ENCODE assay signal across 8 cellular contexts in genomic region chr16:1420111-1420539, GRCh38. TPM values are rescaled to one million over a fixed set of nuclear protein-coding genes. Genes with fewer than 3 reads are reported as not detected.
A peak's percentile ranks its signal among the peaks of the same experiment; 100 is the strongest.
DNase-seq lines count a peak whose midpoint lies in the region; ATAC-seq, FAIRE-seq and TF ChIP-seq lines count a peak whose summit lies in the region.

No MANE protein-coding gene starts in this region.

- DNase-seq in NCI-H748 (lab: John Stamatoyannopoulos, UW; ENCODE audit: unreplicated experiment) (peak; percentile 25), NCI-H748 treated with DMSO at 0.1 percent for 48 hours (lab: John Stamatoyannopoulos, UW) (no peak), astrocyte (ENCODE audit: low read depth) (no peak), lung (ENCODE audit: low spot score) (peak; percentile 36), uterus (no peak)

- WGBS in lung, 2 donors = 2 to 5% methylated on average over 19 to 22 of the region's 22 CpGs

- no peak for TF ChIP-seq POLR2A in uterus (IDR thresholded peaks at IDR 0.05)

- peak overlapping the region; percentile 96 for H3K4me2 ChIP-seq in astrocyte (ENCODE audit: low read length)

- no peak for FAIRE-seq in astrocyte (lab: Jason Lieb, UNC)

- H3K4me3 ChIP-seq in astrocyte (ENCODE audit: insufficient read depth, low read depth, low read length) = peak overlapping the region; percentile 89
- peak overlapping the region; percentile 95 for H3K4me3 ChIP-seq in lung
- peak overlapping the region; percentile 58 to 66 for H3K4me3 ChIP-seq in uterus

- H3K9ac ChIP-seq in astrocyte (ENCODE audit: low read length) = peak overlapping the region; percentile 96

- peak overlapping the region; percentile 35 for H2AFZ ChIP-seq in astrocyte (ENCODE audit: low read depth, low read length)

- H3K4me1 ChIP-seq in astrocyte (ENCODE audit: insufficient read depth, low read length) (peaks cover 6% of the 10 kb centered on the region), lung (ENCODE audit: control insufficient read depth in 2 of 2, insufficient read depth in 2 of 2, low read length in 2 of 2) (peaks cover 0 to 6% of the 10 kb centered on the region in 2 donors), uterus (no peaks in the 10 kb centered on the region)

- H3K79me2 ChIP-seq in astrocyte (ENCODE audit: insufficient read depth, low read length) = peaks cover 30% of the 10 kb centered on the region

- H3K4me3 Mint-ChIP-seq in astrocyte (ENCODE audit: unreplicated experiment) = peak overlapping the region; percentile 95

- H3K27ac ChIP-seq in astrocyte (ENCODE audit: low read depth, low read length) (peak overlapping the region; percentile 68), lung (ENCODE audit: low read depth in 1 of 2, low read length in 1 of 2) (peak overlapping the region; percentile 75 to 92), uterus (peak overlapping the region; percentile 87 to 91)

- H3K27ac Mint-ChIP-seq in astrocyte (ENCODE audit: unreplicated experiment) = peak overlapping the region; percentile 87

- H3K4me1 Mint-ChIP-seq in astrocyte (ENCODE audit: low read depth, unreplicated experiment) = peaks cover 8% of the 10 kb centered on the region

- no peaks in the 10 kb centered on the region for H3K27me3 ChIP-seq in astrocyte (ENCODE audit: insufficient read depth, low read length)
- H3K27me3 ChIP-seq in lung (ENCODE audit: control insufficient read depth, insufficient read depth) = no peaks in the 10 kb centered on the region
- no peaks in the 10 kb centered on the region for H3K27me3 ChIP-seq in uterus

- H3K36me3 Mint-ChIP-seq in astrocyte (ENCODE audit: low read depth, unreplicated experiment) = no peaks in the 10 kb centered on the region

- H3K9me3 ChIP-seq in astrocyte (ENCODE audit: insufficient read depth, low read depth, low read length) (no peaks in the 10 kb centered on the region), lung (ENCODE audit: control insufficient read depth in 2 of 2, insufficient read depth in 1 of 2, low read length in 1 of 2) (no peaks in the 10 kb centered on the region), uterus (no peaks in the 10 kb centered on the region)

- intact Hi-C loops in uterus (cut with DNase I; ENCODE audit: low total_unique reads) = no loop called here

- no peaks in the 10 kb centered on the region for H3K9me3 Mint-ChIP-seq in astrocyte (ENCODE audit: unreplicated experiment)

- ATAC-seq in HG03196 (IDR thresholded peaks at IDR 0.05; ENCODE audit: unreplicated experiment) = peak; percentile 15
- ATAC-seq in lung (ENCODE audit: insufficient read depth, low FRiP score) = no peak
- ATAC-seq in GM18520 (IDR thresholded peaks at IDR 0.05; ENCODE audit: unreplicated experiment) = no peak
- ATAC-seq in HG02642 (IDR thresholded peaks at IDR 0.05; ENCODE audit: poor library complexity, unreplicated experiment) = no peak

- H4K20me1 ChIP-seq in astrocyte (ENCODE audit: insufficient read depth, low read length) = no peaks in the 10 kb centered on the region

- no peaks in the 10 kb centered on the region for H3K27me3 Mint-ChIP-seq in astrocyte (ENCODE audit: low read depth, unreplicated experiment)

- H3K36me3 ChIP-seq in astrocyte (ENCODE audit: insufficient read depth, low read length) = no peaks in the 10 kb centered on the region
- no peaks in the 10 kb centered on the region for H3K36me3 ChIP-seq in lung (ENCODE audit: control insufficient read depth in 2 of 2, insufficient read depth in 2 of 2, low read length in 2 of 2)
- no peaks in the 10 kb centered on the region for H3K36me3 ChIP-seq in uterus

- TF ChIP-seq CTCF in astrocyte (IDR thresholded peaks at IDR 0.05; ENCODE audit: insufficient read depth, low read depth, low read length) = no peak
- no peak for TF ChIP-seq CTCF in lung (IDR thresholded peaks at IDR 0.05; ENCODE audit: control extremely low read depth, extremely low read depth)
- no peak for TF ChIP-seq CTCF in uterus (IDR thresholded peaks at IDR 0.05)

RNA-seq across cellular contexts. Expression of gene UQCC4, which starts 0.4 kb away (rescaled TPM):
- total RNA-seq in astrocyte (12.7 and 13.5 TPM in 2 replicates), lung (10 to 100 TPM in 1 of 2 donors, 1 to 10 TPM in 1; 6.4 to 12.8 TPM), uterus (10 to 100 TPM in 3 of 4 donors, 1 to 10 TPM in 1; 8.0 to 90.2 (median 21.4) TPM)
- 10 to 100 TPM; 12.2 to 30.6 TPM for polyA plus RNA-seq in lung

RNA-seq across cellular contexts. Expression of gene UNKL, which starts 5.6 kb away (rescaled TPM):
- total RNA-seq in astrocyte = 10.7 and 11.1 TPM in 2 replicates
- 10 to 100 TPM; 21.8 to 31.2 TPM for total RNA-seq in lung
- polyA plus RNA-seq in lung = 10 to 100 TPM in 1 of 2 donors, 1 to 10 TPM in 1; 7.9 to 11.9 TPM
- total RNA-seq in uterus = 10 to 100 TPM; 13.5 to 63.3 (median 27.6) TPM

RNA-seq across cellular contexts. Expression of gene PERCC1, which starts 10.8 kb away (rescaled TPM):
- total RNA-seq in astrocyte = not detected in 2 replicates
- total RNA-seq in lung = under 1 TPM; 0.46 to 0.57 TPM
- under 1 TPM in 1 of 2 donors, not detected in 1; 0.12 TPM for polyA plus RNA-seq in lung
- not detected for total RNA-seq in uterus

RNA-seq across cellular contexts. Expression of gene CCDC154, which starts 24.2 kb away (rescaled TPM):
- total RNA-seq in astrocyte (1.4 and 1.5 TPM in 2 replicates), lung (1 to 10 TPM in 1 of 2 donors, under 1 TPM in 1; 0.63 to 1.3 TPM), uterus (1 to 10 TPM in 1 of 4 donors, under 1 TPM in 2, not detected in 1; 0.48 to 5.3 (median 0.51) TPM)
- 1 to 10 TPM; 1.5 to 4.5 TPM for polyA plus RNA-seq in lung

RNA-seq across cellular contexts. Expression of gene CLCN7, which starts 54.7 kb away (rescaled TPM):
- total RNA-seq in astrocyte (66.7 and 67.2 TPM in 2 replicates), lung (100 to 1,000 TPM in 1 of 2 donors, 10 to 100 TPM in 1; 73.3 to 103 TPM), uterus (100 to 1,000 TPM in 1 of 4 donors, 10 to 100 TPM in 3; 21.5 to 145 (median 57.2) TPM)
- 100 to 1,000 TPM in 1 of 2 donors, 10 to 100 TPM in 1; 61.1 to 119 TPM for polyA plus RNA-seq in lung

Comparison
In these comparisons a context has a peak if more than half of its experiments do, and no peak if none do; other contexts are left out.
1. DNase-seq: peak in NCI-H748 (single experiment) and lung (single experiment); none in NCI-H748 treated with DMSO at 0.1 percent for 48 hours (single experiment), astrocyte (single experiment) and uterus (0 of 2).
2. Peak in every context shown above with its lines, with median percentiles within 50 percentile points of each other: H3K27ac ChIP-seq and H3K4me3 ChIP-seq.